Comparison of ENCODE assay signal across 22 cellular contexts in the genomic region with DNA sequence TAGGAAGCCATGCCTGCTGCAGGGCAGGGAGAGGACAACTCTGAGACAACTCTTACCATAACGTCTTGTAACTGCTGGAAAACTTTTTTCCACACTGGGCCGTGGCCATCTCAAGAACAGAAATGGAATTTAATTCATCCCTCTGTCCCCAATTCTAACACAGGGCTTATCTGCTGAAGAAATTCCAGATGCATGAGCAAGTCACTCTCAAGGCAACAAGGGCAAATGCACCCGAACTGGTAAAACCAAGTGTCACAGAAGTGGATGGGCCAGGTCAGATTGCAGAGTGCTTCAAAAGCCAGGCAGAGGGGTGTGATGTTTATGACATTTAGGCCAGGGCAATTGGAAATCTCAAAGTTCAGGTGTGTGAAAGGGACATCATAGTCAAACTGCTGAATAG. TPM values are rescaled to one million over a fixed set of nuclear protein-coding genes. Genes with fewer than 3 reads are reported as not detected.
A peak's percentile ranks its signal among the peaks of the same experiment; 100 is the strongest.
DNase-seq lines count a peak whose midpoint lies in the region; ATAC-seq, FAIRE-seq and TF ChIP-seq lines count a peak whose summit lies in the region.
"Had no signal": no experiment of that assay in that cellular context is flagged by ENCODE, and none has a peak within 500 bp of the region (broad histone marks: within the 10 kb centered on the region; RNA-seq: fewer than 3 reads in every experiment).

No MANE protein-coding gene starts in this region.

- no peaks in the 10 kb centered on the region for H3K79me2 ChIP-seq in GM23248 (ENCODE audit: insufficient read depth)
- H3K79me2 ChIP-seq: parathyroid adenoma had no signal

- no peaks in the 10 kb centered on the region for H4K20me1 ChIP-seq in GM23248 (ENCODE audit: insufficient read depth)

- no peak for FAIRE-seq in D721Med (lab: Jason Lieb, UNC)
- FAIRE-seq: colon, endometrium, urothelium cell line had no signal

- H3F3A ChIP-seq in GM23248 (ENCODE audit: insufficient read depth) = peaks cover 28% of the 10 kb centered on the region

- no peak overlapping the region for H3K4me3 ChIP-seq in GM23248
- H3K4me3 ChIP-seq in left lung = no peak overlapping the region
- no peak overlapping the region for H3K4me3 ChIP-seq in coronary artery

- DNase-seq in AG08395 (ENCODE audit: low spot score) (peak; percentile 71), GM23248 (peak; percentile 55), astrocyte of the hippocampus (ENCODE audit: low read depth, low spot score) (peak; percentile 51), left lung (no peak), coronary artery (ENCODE audit: low spot score) (no peak), cerebellar cortex (ENCODE audit: low spot score) (no peak), D721Med (ENCODE audit: insufficient read length, low spot score) (no peak)
- DNase-seq: NCI-H1092 treated with DMSO at 0.1 percent for 48 hours, NCI-H2081, NCI-H526, SHP77, WERI-Rb-1 had no signal

- peaks cover 15% of the 10 kb centered on the region for H3K4me1 ChIP-seq in GM23248 (ENCODE audit: insufficient read depth)
- peaks cover 0 to 12% of the 10 kb centered on the region in 2 donors for H3K4me1 ChIP-seq in left lung
- H3K4me1 ChIP-seq: parathyroid adenoma had no signal

- 0 out of 2 replicates have a peak overlapping the region, but pooled peaks have one; percentile 5 for H3K27ac ChIP-seq in GM23248
- H3K27ac ChIP-seq in left lung = peak overlapping the region; percentile 5 to 35
- peak overlapping the region in 1 of 2 donors; percentile 70 for H3K27ac ChIP-seq in coronary artery
- H3K27ac ChIP-seq: KMS-11, parathyroid adenoma, WERI-Rb-1 had no signal

- H3K4me2 ChIP-seq in GM23248 (ENCODE audit: unreplicated experiment) = peak overlapping the region; percentile 52
- H3K4me2 ChIP-seq: KMS-11 had no signal

- H3K9me2 ChIP-seq in GM23248 (ENCODE audit: insufficient read depth) = no peaks in the 10 kb centered on the region

- in situ Hi-C loops in GM23248 (cut with MboI) = no loop called here

- no peaks in the 10 kb centered on the region for H3K27me3 ChIP-seq in GM23248 (replicated peaks; ENCODE audit: insufficient read depth)
- no peaks in the 10 kb centered on the region for H3K27me3 ChIP-seq in left lung

- 27 to 32% methylated on average over 3 of the region's 3 CpGs for WGBS in GM23248 (ENCODE audit: low coverage in 1 of 2, low lambda C conversion rate in 2 of 2, missing lambda C conversion rate in 2 of 2), 2 experiments

- intact Hi-C loops in left lung (cut with DNase I) = no loop called here

- TF ChIP-seq CTCF in left lung (IDR thresholded peaks at IDR 0.05) (no peak), coronary artery (IDR thresholded peaks at IDR 0.05) (no peak), D721Med (IDR thresholded peaks at IDR 0.05; ENCODE audit: insufficient read depth, missing control alignments) (no peak)

- H3K9ac ChIP-seq in GM23248 = no peak overlapping the region
- H3K9ac ChIP-seq: KMS-11, parathyroid adenoma had no signal

- H3K9me3 ChIP-seq in GM23248 (ENCODE audit: low read depth) (no peaks in the 10 kb centered on the region), left lung (no peaks in the 10 kb centered on the region)

- no peak overlapping the region for H2AFZ ChIP-seq in GM23248
- H2AFZ ChIP-seq: parathyroid adenoma had no signal

- H3K36me3 ChIP-seq in GM23248 (ENCODE audit: low read depth) (no peaks in the 10 kb centered on the region), left lung (peaks cover 0 to 23% of the 10 kb centered on the region in 2 donors)

- ATAC-seq in left lung = peak; percentile 87
- ATAC-seq in activated CD4-positive, CD25-positive, alpha-beta regulatory T cell treated with anti-CD3 and anti-CD28 coated beads, Interleukin-2, amount 50 U/mL, for 24 hours = no peak

RNA-seq across cellular contexts. Expression of a gene that starts 7.4 kb away (rescaled TPM):
- 70.1 and 87.8 TPM in 2 replicates for total RNA-seq in GM23248 (2014; rRNA removed; shearing (Covaris generic))
- polyA plus RNA-seq in GM23248 (2016; fragmentation: Nextera tagmentation; extraction: Ambion mirVana) = 67.9 and 72.3 TPM in 2 replicates
- 10 to 100 TPM; 55.2 to 79.3 TPM for total RNA-seq in left lung

RNA-seq across cellular contexts. Expression of a gene that starts 21.3 kb away (rescaled TPM):
- total RNA-seq in GM23248 (2014; rRNA removed; shearing (Covaris generic)) = 43.8 and 46.2 TPM in 2 replicates
- polyA plus RNA-seq in GM23248 (2016; fragmentation: Nextera tagmentation; extraction: Ambion mirVana) = 42.3 and 43.1 TPM in 2 replicates
- 10 to 100 TPM; 30.7 to 32.1 TPM for total RNA-seq in left lung

RNA-seq across cellular contexts. Expression of a gene that starts 43.2 kb away (rescaled TPM):
- 0.22 and 1.1 TPM in 2 replicates for total RNA-seq in GM23248 (2014; rRNA removed; shearing (Covaris generic))
- 0.43 and 0.46 TPM in 2 replicates for polyA plus RNA-seq in GM23248 (2016; fragmentation: Nextera tagmentation; extraction: Ambion mirVana)
- under 1 TPM; 0.86 to 0.90 TPM for total RNA-seq in left lung
- total RNA-seq: activated CD8-positive, alpha-beta memory T cell treated with anti-CD3 and anti-CD28 coated beads for 36 hours; activated T-helper 1 cell treated with anti-CD3 and anti-CD28 coated beads, Interleukin-12 subunit alpha, Interleukin-12 subunit beta, Interleukin-2, Interleukin-4 antibody, amounts not matched to agents 30 ng/mL and 10 ng/mL and 1 ng/mL, durations not matched to agents 14 hours and 24 hours and 36 hours; fibroblast of villous mesenchyme; H4 had no signal

Comparison
In these comparisons a context has a peak if more than half of its experiments do, and no peak if none do; other contexts are left out.
1. DNase-seq: peak in AG08395 (single experiment), GM23248 (single experiment) and astrocyte of the hippocampus (single experiment); none in left lung (0 of 2), coronary artery (single experiment), cerebellar cortex (single experiment) and D721Med (single experiment).